ENCODE assay signal across 9 cellular contexts in genomic region chr11:67286621-67287333, GRCh38. TPM values are rescaled to one million over a fixed set of nuclear protein-coding genes. Genes with fewer than 3 reads are reported as not detected.
DNase-seq lines count a peak whose midpoint lies in the region; ATAC-seq and TF ChIP-seq lines count a peak whose summit lies in the region.
"Had no signal": no experiment of that assay in that cellular context is flagged by ENCODE, and none has a peak within 500 bp of the region (broad histone marks: within the 10 kb centered on the region; RNA-seq: fewer than 3 reads in every experiment).

No MANE protein-coding gene starts in this region.

- peak overlapping the region; percentile 95 for H3K27ac Mint-ChIP-seq in chondrocyte (ENCODE audit: unreplicated experiment)
- peak overlapping the region; percentile 98 to 100 for H3K27ac Mint-ChIP-seq in natural killer cell treated with Interleukin-12 subunit alpha and Interleukin-12 subunit beta and Interleukin-15 and Interleukin-18, amount 100 ng/mL, for 72 hours

- peaks cover 51% of the 10 kb centered on the region for H3K79me2 ChIP-seq in Loucy (ENCODE audit: insufficient read depth, low read length)

- no peak overlapping the region for H3K4me3 Mint-ChIP-seq in chondrocyte (ENCODE audit: unreplicated experiment)
- H3K4me3 Mint-ChIP-seq in natural killer cell treated with Interleukin-12 subunit alpha and Interleukin-12 subunit beta and Interleukin-15 and Interleukin-18, amount 100 ng/mL, for 72 hours, result peak overlapping the region; percentile 91

- no peak for ATAC-seq in natural killer cell treated with Interleukin-12 subunit alpha and Interleukin-12 subunit beta and Interleukin-15 and Interleukin-18, amount 100 ng/mL, for 72 hours
- no peak for ATAC-seq in HG02840 (IDR thresholded peaks at IDR 0.05; ENCODE audit: low FRiP score, unreplicated experiment)

- no peaks in the 10 kb centered on the region for H3K9me2 ChIP-seq in Loucy (replicated peaks; ENCODE audit: low read depth, low read length)

- H3K4me1 Mint-ChIP-seq in chondrocyte (ENCODE audit: low read depth), result peaks cover 22% of the 10 kb centered on the region
- H3K4me1 Mint-ChIP-seq in natural killer cell treated with Interleukin-12 subunit alpha and Interleukin-12 subunit beta and Interleukin-15 and Interleukin-18, amount 100 ng/mL, for 72 hours (ENCODE audit: low read depth in 2 of 2), result peaks cover 22 to 34% of the 10 kb centered on the region in 2 donors

- H3K27me3 Mint-ChIP-seq in chondrocyte (ENCODE audit: low read depth), result no peaks in the 10 kb centered on the region
- no peaks in the 10 kb centered on the region for H3K27me3 Mint-ChIP-seq in natural killer cell treated with Interleukin-12 subunit alpha and Interleukin-12 subunit beta and Interleukin-15 and Interleukin-18, amount 100 ng/mL, for 72 hours

- DNase-seq in chondrocyte (ENCODE audit: low spot score), result no peak
- no peak for DNase-seq in natural killer cell treated with Interleukin-12 subunit alpha and Interleukin-12 subunit beta and Interleukin-15 and Interleukin-18, amount 100 ng/mL, for 72 hours (ENCODE audit: low spot score)
- DNase-seq in GM20000 (ENCODE audit: low spot score), result no peak
- DNase-seq in NCI-H524 (lab: John Stamatoyannopoulos, UW), result no peak
- no peak for DNase-seq in NCI-H69 (lab: John Stamatoyannopoulos, UW)
- DNase-seq: NCI-H524 treated with DMSO at 0.1 percent for 48 hours had no signal

- no peaks in the 10 kb centered on the region for H3K27me3 ChIP-seq in Loucy (ENCODE audit: insufficient read depth, low read length, poor library complexity, severe bottlenecking)

- peak overlapping the region; percentile 90 for H3K4me2 ChIP-seq in Loucy (ENCODE audit: low read depth, low read length, poor library complexity, severe bottlenecking)

- H3K36me3 ChIP-seq in Loucy (ENCODE audit: insufficient read depth, low read length), result peaks cover 56% of the 10 kb centered on the region; the same call in 1 of the 2 replicates

- H3F3A ChIP-seq in Loucy (ENCODE audit: low read depth), result peaks cover 6% of the 10 kb centered on the region

- peak overlapping the region; percentile 95 for H3K4me3 ChIP-seq in Loucy (ENCODE audit: low read length, poor library complexity, severe bottlenecking)

- peaks cover 23% of the 10 kb centered on the region for H4K20me1 ChIP-seq in Loucy (ENCODE audit: insufficient read depth, low read length, poor library complexity, severe bottlenecking)

- H3K4me1 ChIP-seq in Loucy (ENCODE audit: insufficient read depth, low read length, poor library complexity, severe bottlenecking), result peaks cover 36% of the 10 kb centered on the region

- no peaks in the 10 kb centered on the region for H3K9me3 ChIP-seq in Loucy (ENCODE audit: insufficient read depth, low read depth, low read length)

- TF ChIP-seq CTCF in C4-2B (conservative IDR thresholded peaks at IDR 0.05) (no peak), Loucy (conservative IDR thresholded peaks at IDR 0.05; ENCODE audit: low read length) (peak; percentile 33), chondrocyte (IDR thresholded peaks at IDR 0.05) (no peak), GM20000 (IDR thresholded peaks at IDR 0.05; ENCODE audit: extremely low read depth, missing control alignments) (no peak)

- H3K9ac ChIP-seq in Loucy (ENCODE audit: low read depth, low read length, poor library complexity, severe bottlenecking), result peak overlapping the region; percentile 98

- H3K27ac ChIP-seq in C4-2B, result peak overlapping the region; percentile 100

- peaks cover 5% of the 10 kb centered on the region for H3K36me3 Mint-ChIP-seq in chondrocyte (ENCODE audit: low read depth)
- no peaks in the 10 kb centered on the region for H3K36me3 Mint-ChIP-seq in natural killer cell treated with Interleukin-12 subunit alpha and Interleukin-12 subunit beta and Interleukin-15 and Interleukin-18, amount 100 ng/mL, for 72 hours

- no peak overlapping the region for H2AFZ ChIP-seq in Loucy (ENCODE audit: low read length)

- no peaks in the 10 kb centered on the region for H3K9me3 Mint-ChIP-seq in chondrocyte (ENCODE audit: low read depth)
- H3K9me3 Mint-ChIP-seq in natural killer cell treated with Interleukin-12 subunit alpha and Interleukin-12 subunit beta and Interleukin-15 and Interleukin-18, amount 100 ng/mL, for 72 hours, result no peaks in the 10 kb centered on the region

RNA-seq across cellular contexts. Expression of gene ANKRD13D, which starts 2.3 kb away (rescaled TPM):
- total RNA-seq in chondrocyte, result 40.0 to 51.8 TPM (median 47.8 TPM) in 3 replicates
- total RNA-seq in natural killer cell treated with Interleukin-12 subunit alpha and Interleukin-12 subunit beta and Interleukin-15 and Interleukin-18, amount 100 ng/mL, for 72 hours, result 100 to 1,000 TPM; 182 to 231 TPM

RNA-seq across cellular contexts. Expression of gene SSH3, which starts 16.6 kb away (rescaled TPM):
- 19.8 to 30.0 TPM (median 28.4 TPM) in 3 replicates for total RNA-seq in chondrocyte
- total RNA-seq in natural killer cell treated with Interleukin-12 subunit alpha and Interleukin-12 subunit beta and Interleukin-15 and Interleukin-18, amount 100 ng/mL, for 72 hours, result 10 to 100 TPM; 19.2 to 32.3 TPM

RNA-seq across cellular contexts. Expression of gene GRK2, which starts 20.5 kb away (rescaled TPM):
- total RNA-seq in chondrocyte, result 34.0 to 38.3 TPM (median 36.1 TPM) in 3 replicates
- 100 to 1,000 TPM; 394 to 432 TPM for total RNA-seq in natural killer cell treated with Interleukin-12 subunit alpha and Interleukin-12 subunit beta and Interleukin-15 and Interleukin-18, amount 100 ng/mL, for 72 hours

Comparison
In these comparisons a context has a peak if more than half of its experiments do, and no peak if none do; other contexts are left out.
1. RNA of gene GRK2, which starts 20.5 kb away (total RNA-seq): 394 to 432 TPM in natural killer cell treated with Interleukin-12 subunit alpha and Interleukin-12 subunit beta and Interleukin-15 and Interleukin-18, amount 100 ng/mL, for 72 hours; 34.0 to 38.3 TPM in chondrocyte; every median in the first group is over 10 times any median in the second.